ENCODE assay signal across 28 cellular contexts in the genomic region with DNA sequence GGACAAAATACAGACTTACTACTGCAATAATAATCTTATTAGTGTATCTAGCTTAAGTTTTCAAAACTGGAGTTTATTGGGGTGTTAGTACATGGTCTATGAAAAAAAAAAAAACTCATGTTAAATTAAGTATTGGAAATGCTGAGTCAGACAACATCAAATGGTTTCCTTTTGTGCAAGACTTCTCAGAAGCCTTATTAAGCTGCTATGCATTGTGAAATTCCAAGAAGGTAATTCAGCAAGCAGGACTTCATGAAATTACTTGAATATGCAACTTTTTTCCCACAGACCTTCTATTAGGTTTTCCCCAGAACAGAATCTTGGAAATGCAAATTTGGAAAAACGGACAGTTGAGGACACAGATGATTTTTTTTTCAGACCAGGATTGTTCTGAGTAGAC.
DNase-seq lines count a peak whose midpoint lies in the region; TF ChIP-seq lines count a peak whose summit lies in the region.
"Had no signal": no experiment of that assay in that cellular context is flagged by ENCODE, and none has a peak within 500 bp of the region (broad histone marks: within the 10 kb centered on the region; RNA-seq: fewer than 3 reads in every experiment).

No MANE protein-coding gene starts in this region.

- no peak overlapping the region for H3K4me3 ChIP-seq in epithelial cell of esophagus (ENCODE audit: low read length)
- no peak overlapping the region for H3K4me3 ChIP-seq in retinal pigment epithelial cell (ENCODE audit: low read length)
- H3K4me3 ChIP-seq: BLaER1 treated with 17β-estradiol and CSF1 and Interleukin-3, amounts not matched to agents 10 nM and 100 nM; upper lobe of left lung had no signal

- TF ChIP-seq CTCF in epithelial cell of esophagus (IDR thresholded peaks at IDR 0.05; ENCODE audit: insufficient read depth, low read depth, low read length, missing control alignments) (no peak), retinal pigment epithelial cell (conservative IDR thresholded peaks at IDR 0.05; ENCODE audit: low read depth, low read length) (no peak)

- no peak overlapping the region for H3K27ac ChIP-seq in caudate nucleus (ENCODE audit: low read depth, low read length)
- H3K27ac ChIP-seq: 22Rv1, upper lobe of left lung had no signal

- DNase-seq in DMS79 treated with DMSO at 0.1 percent for 48 hours (lab: John Stamatoyannopoulos, UW): peak; percentile 9
- no peak for DNase-seq in DMS79 (lab: John Stamatoyannopoulos, UW)
- peak; percentile 23 for DNase-seq in OCI-M1 (lab: John Stamatoyannopoulos, UW)
- DNase-seq in epithelial cell of esophagus (ENCODE audit: low read depth): peak; percentile 53
- peak; percentile 89 for DNase-seq in retinal pigment epithelial cell (ENCODE audit: low read depth)
- DNase-seq in HPDE6-E6E7 (ENCODE audit: extremely low spot score): no peak
- DNase-seq in caudate nucleus (lab: John Stamatoyannopoulos, UW): no peak
- DNase-seq in NCI-H748 treated with DMSO at 0.1 percent for 48 hours (lab: John Stamatoyannopoulos, UW): no peak
- DNase-seq: activated CD4-positive, alpha-beta T cell treated with anti-CD3 and anti-CD28 coated beads for 1 hour; activated naive CD4-positive, alpha-beta T cell; activated T-cell treated with anti-CD3 and anti-CD28 coated beads, Interleukin-2, amount 50 U/mL, for 4 hours; amniotic stem cell; Calu3; effector CD4-positive, alpha-beta T cell; H7; head of caudate nucleus; KG1; naive B cell; NCI-H1092; NCI-H2029 treated with DMSO at 0.1 percent for 48 hours; NCI-H226; NCI-H82; retina; SHP77; stimulated activated naive CD8-positive, alpha-beta T cell treated with anti-CD3 and anti-CD28 coated beads, Interleukin-15, amount 100 ng/mL, for 72 hours; upper lobe of left lung had no signal

Comparison
In these comparisons a context has a peak if more than half of its experiments do, and no peak if none do; other contexts are left out.
1. DNase-seq: peak in DMS79 treated with DMSO at 0.1 percent for 48 hours (single experiment), OCI-M1 (single experiment), epithelial cell of esophagus (single experiment) and retinal pigment epithelial cell (single experiment); none in DMS79 (single experiment), HPDE6-E6E7 (single experiment), caudate nucleus (0 of 61) and NCI-H748 treated with DMSO at 0.1 percent for 48 hours (single experiment).